20 cellular contexts compared by ENCODE assay signal in genomic region chr3:8473990-8474389, GRCh38. TPM values are rescaled to one million over a fixed set of nuclear protein-coding genes. Genes with fewer than 3 reads are reported as not detected.
DNase-seq lines count a peak whose midpoint lies in the region; ATAC-seq, FAIRE-seq and TF ChIP-seq lines count a peak whose summit lies in the region.
"Had no signal": no experiment of that assay in that cellular context is flagged by ENCODE, and none has a peak within 500 bp of the region (broad histone marks: within the 10 kb centered on the region; RNA-seq: fewer than 3 reads in every experiment).

No MANE protein-coding gene starts in this region.

- FAIRE-seq in A549 (lab: Jason Lieb, UNC): no peak
- FAIRE-seq: A204.1, D721Med, G401.6, GM12891, GM19239 had no signal

- H3K4ac ChIP-seq in IMR-90 (ENCODE audit: low read depth, low read length): no peak overlapping the region

- H3K4me3 ChIP-seq in A549 (no peak overlapping the region), IMR-90 (ENCODE audit: insufficient read depth, low read depth, low read length) (no peak overlapping the region), osteoblast (ENCODE audit: insufficient read depth, low read length) (no peak overlapping the region)
- H3K4me3 ChIP-seq: BLaER1 treated with 17β-estradiol and CSF1 and Interleukin-3, amounts not matched to agents 10 nM and 100 nM had no signal

- H3K4me2 ChIP-seq in A549 (no peak overlapping the region), IMR-90 (ENCODE audit: low read depth, low read length) (no peak overlapping the region), osteoblast (ENCODE audit: insufficient read depth, low read length) (no peak overlapping the region)
- H3K4me2 ChIP-seq: BLaER1 treated with 17β-estradiol and CSF1 and Interleukin-3, amounts not matched to agents 10 nM and 100 nM had no signal

- no peaks in the 10 kb centered on the region for H3K9me1 ChIP-seq in IMR-90 (ENCODE audit: insufficient read depth, low read length)

- H3K14ac ChIP-seq in IMR-90 (replicated peaks; ENCODE audit: low read depth, low read length): no peak overlapping the region

- H3K27ac ChIP-seq in A549 (no peak overlapping the region), IMR-90 (ENCODE audit: insufficient read depth, low read length) (no peak overlapping the region), osteoblast (ENCODE audit: low read depth, low read length) (no peak overlapping the region)
- H3K27ac ChIP-seq: BLaER1 treated with 17β-estradiol and CSF1 and Interleukin-3, amounts not matched to agents 10 nM and 100 nM; C4-2B had no signal

- no TSS peak for BruUV-seq in IMR-90 (replicated peaks; lab: Mats Ljungman, UMichigan)

- dilution Hi-C loops in IMR-90 (cut with HindIII; ENCODE audit: low sequenced_read_pairs, unreplicated experiment): no loop called here

- no peaks in the 10 kb centered on the region for H3K36me3 ChIP-seq in IMR-90 (ENCODE audit: control insufficient read depth, insufficient read depth, low read length)
- H3K36me3 ChIP-seq in osteoblast (ENCODE audit: insufficient read depth, low read length): no peaks in the 10 kb centered on the region
- H3K36me3 ChIP-seq: BLaER1 treated with 17β-estradiol and CSF1 and Interleukin-3, amounts not matched to agents 10 nM and 100 nM had no signal

- no peak for TF ChIP-seq CTCF in A549 (IDR thresholded peaks at IDR 0.05)
- no peak for TF ChIP-seq CTCF in IMR-90 (conservative IDR thresholded peaks at IDR 0.05; ENCODE audit: low read depth, low read length)
- no peak for TF ChIP-seq CTCF in osteoblast (IDR thresholded peaks at IDR 0.05; ENCODE audit: extremely low read depth, low read depth, low read length)
- TF ChIP-seq CTCF in GM20000 (IDR thresholded peaks at IDR 0.05; ENCODE audit: extremely low read depth, missing control alignments): no peak

- TF ChIP-seq EP300 in A549 (IDR thresholded peaks at IDR 0.05): no peak

- no peak overlapping the region for H3K23ac ChIP-seq in IMR-90 (ENCODE audit: low read depth, low read length)

- no peak overlapping the region for H2BK15ac ChIP-seq in IMR-90 (ENCODE audit: low read depth, low read length)

- TF ChIP-seq RAD21 in A549 (conservative IDR thresholded peaks at IDR 0.05 in 1 of 2, IDR thresholded peaks at IDR 0.05 in 1 of 2) (no peak), IMR-90 (IDR thresholded peaks at IDR 0.05; ENCODE audit: low read length) (no peak)

- TF ChIP-seq POLR2A in A549 (IDR thresholded peaks at IDR 0.05; ENCODE audit: low read length) (no peak), IMR-90 (IDR thresholded peaks at IDR 0.05; ENCODE audit: low read depth, low read length) (no peak)

- no peak overlapping the region for H4K8ac ChIP-seq in IMR-90 (ENCODE audit: low read depth in 2 of 2, low read length in 2 of 2)

- DNase-seq in A549 (ENCODE audit: low read depth in 1 of 2, low spot score in 1 of 2): no peak
- DNase-seq in IMR-90: no peak
- peak; percentile 41 for DNase-seq in osteoblast (ENCODE audit: insufficient read length, low spot score, missing footprints)
- no peak for DNase-seq in GOT3 (lab: John Stamatoyannopoulos, UW)
- no peak for DNase-seq in GM20000 (ENCODE audit: low spot score)
- DNase-seq: 8988T; AML-193; Caco-2; Calu3; CD4-positive, alpha-beta T cell; CD8-positive, alpha-beta T cell; DMS79 treated with DMSO at 0.1 percent for 48 hours; GF-D8 had no signal

- no peak overlapping the region for H2BK120ac ChIP-seq in IMR-90 (ENCODE audit: low read depth, low read length)

- H2AK5ac ChIP-seq in IMR-90 (ENCODE audit: low read depth, low read length): no peak overlapping the region

- H3K18ac ChIP-seq in IMR-90 (ENCODE audit: low read depth, low read length): no peak overlapping the region

- H2AFZ ChIP-seq in IMR-90 (replicated peaks; ENCODE audit: low read length, poor library complexity) (no peak overlapping the region), osteoblast (ENCODE audit: low read length) (no peak overlapping the region)

- no peaks in the 10 kb centered on the region for H3K79me2 ChIP-seq in osteoblast (ENCODE audit: insufficient read depth, low read length)

- H4K91ac ChIP-seq in IMR-90 (ENCODE audit: insufficient read depth, low read depth, low read length): no peak overlapping the region

- in situ Hi-C loops in IMR-90 (cut with MboI; ENCODE audit: low sequenced_read_pairs): loop anchor here (25.0 kb wide), 1 partner anchor 863 kb away; no protein-coding TSS in a partner anchor

- ATAC-seq in A549 (no peak), IMR-90 (ENCODE audit: low read depth) (no peak)
- ATAC-seq: CD8-positive, alpha-beta T cell had no signal

- CTCF ChIA-PET in A549 (lab: Yijun Ruan, JAX): interaction anchor here (0.6 to 1.8 kb wide), 2 partner anchors 12 to 17 kb away, joined by 3 to 4 read pairs; no protein-coding TSS in a partner anchor
- CTCF ChIA-PET in IMR-90 (lab: Yijun Ruan, JAX): no interaction called here

- H2AK9ac ChIP-seq in IMR-90 (replicated peaks; ENCODE audit: low read depth, low read length, poor library complexity): no peak overlapping the region

- no peaks in the 10 kb centered on the region for H3K9me3 ChIP-seq in A549
- H3K9me3 ChIP-seq in IMR-90 (ENCODE audit: control insufficient read depth, insufficient read depth, low read length): no peaks in the 10 kb centered on the region
- H3K9me3 ChIP-seq in osteoblast (ENCODE audit: low read depth, low read length): no peaks in the 10 kb centered on the region
- H3K9me3 ChIP-seq: Caco-2 had no signal

- no peaks in the 10 kb centered on the region for H4K20me1 ChIP-seq in IMR-90 (ENCODE audit: insufficient read depth, low read length)
- no peaks in the 10 kb centered on the region for H4K20me1 ChIP-seq in osteoblast (ENCODE audit: insufficient read depth, low read length)
- H4K20me1 ChIP-seq: BLaER1 treated with 17β-estradiol and CSF1 and Interleukin-3, amounts not matched to agents 10 nM and 100 nM had no signal

- no peaks in the 10 kb centered on the region for H3K79me1 ChIP-seq in IMR-90 (ENCODE audit: low read depth in 1 of 2, low read length in 2 of 2)

- no peak overlapping the region for H2BK5ac ChIP-seq in IMR-90 (ENCODE audit: low read depth, low read length, poor library complexity, severe bottlenecking)

- H2BK20ac ChIP-seq in IMR-90 (ENCODE audit: low read depth, low read length): no peak overlapping the region

- WGBS in A549 (ENCODE audit: missing lambda C conversion rate): 70% methylated on average over 4 of the region's 4 CpGs
- WGBS in IMR-90 (ENCODE audit: extremely low coverage in 2 of 2, insufficient read length in 1 of 2), 2 experiments: 85% methylated on average over 2 of the region's 4 CpGs; no CpG with 5 or more reads in 1 of the 2 experiments

- H3K27me3 ChIP-seq in IMR-90 (ENCODE audit: control insufficient read depth, insufficient read depth, low read length) (no peaks in the 10 kb centered on the region), osteoblast (ENCODE audit: insufficient read depth, low read length) (no peaks in the 10 kb centered on the region)
- H3K27me3 ChIP-seq: BLaER1 treated with 17β-estradiol and CSF1 and Interleukin-3, amounts not matched to agents 10 nM and 100 nM had no signal

- H3K9ac ChIP-seq in IMR-90 (ENCODE audit: low read depth, low read length): no peak overlapping the region
- H3K9ac ChIP-seq: BLaER1 treated with 17β-estradiol and CSF1 and Interleukin-3, amounts not matched to agents 10 nM and 100 nM had no signal

- POLR2A ChIA-PET in A549 (lab: Yijun Ruan, JAX) (no interaction called here), IMR-90 (lab: Charles Lee; ENCODE audit: unreplicated experiment) (no interaction called here)

- no peaks in the 10 kb centered on the region for H3K4me1 ChIP-seq in A549
- no peaks in the 10 kb centered on the region for H3K4me1 ChIP-seq in IMR-90 (ENCODE audit: control insufficient read depth, insufficient read depth, low read length)
- H3K4me1 ChIP-seq in osteoblast (ENCODE audit: insufficient read depth, low read length): no peaks in the 10 kb centered on the region
- H3K4me1 ChIP-seq: BLaER1 treated with 17β-estradiol and CSF1 and Interleukin-3, amounts not matched to agents 10 nM and 100 nM; Caco-2 had no signal

- no peak overlapping the region for H3K56ac ChIP-seq in IMR-90 (ENCODE audit: extremely low read depth, insufficient read depth, low read length)

- intact Hi-C loops in IMR-90 (cut with micrococcal nuclease): no loop called here

- H4K5ac ChIP-seq in IMR-90 (ENCODE audit: low read depth, low read length): no peak overlapping the region

TF ChIP-seq in IMR-90, 13 proteins besides CTCF, POLR2A, EP300 and RAD21:
- peak; percentile 53; the same call in 1 of the 2 replicates for TF ChIP-seq MAFK (IDR thresholded peaks at IDR 0.05; ENCODE audit: low read depth, low read length)
- no peak for TF ChIP-seq BHLHE40 (IDR thresholded peaks at IDR 0.05; ENCODE audit: low read depth, low read length)
TF ChIP-seq in IMR-90: peak in this region for 1.

RNA-seq across cellular contexts. Expression of gene LMCD1, which starts 27.6 kb away (rescaled TPM):
- polyA plus RNA-seq in A549 (2011; rRNA removed) (85.4 and 86.1 TPM in 2 replicates), A549 (2017; fragmentation: RNase III; extraction: RNeasy Plus Mini Kit Qiagen cat#74134 plus additional on column Dnase treatment) (64.3 to 73.2 TPM (median 67.7 TPM) in 3 replicates), IMR-90 (2012; rRNA removed) (43.1 and 53.8 TPM in 2 replicates)
- polyA plus RNA-seq in A549 (2012; cell fraction: cytosol; rRNA removed): 107 and 123 TPM in 2 replicates
- polyA plus RNA-seq in A549 (2012; cell fraction: nucleus; rRNA removed): 121 and 126 TPM in 2 replicates
- 51.7 and 55.9 TPM in 2 replicates for polyA minus RNA-seq in A549 (2011; rRNA and poly(A)+ RNA removed)
- total RNA-seq in IMR-90 (2012; rRNA removed) (33.6 and 50.0 TPM in 2 replicates), osteoblast (213 and 294 TPM in 2 replicates)
- polyA plus RNA-seq in IMR-90 (2012; cell fraction: cytosol; rRNA removed): 47.4 and 70.5 TPM in 2 replicates
- polyA plus RNA-seq in IMR-90 (2012; cell fraction: nucleus; rRNA removed; ENCODE audit: low replicate concordance): 28.7 and 43.9 TPM in 2 replicates
